Comparison of ENCODE assay signal across 8 cellular contexts in genomic region chr4:83231620-83232056, GRCh38. TPM values are rescaled to one million over a fixed set of nuclear protein-coding genes. Genes with fewer than 3 reads are reported as not detected.
DNase-seq lines count a peak whose midpoint lies in the region; ATAC-seq, FAIRE-seq and TF ChIP-seq lines count a peak whose summit lies in the region.

No MANE protein-coding gene starts in this region.

- H3K4me3 ChIP-seq in GM12878 (no peak overlapping the region), transverse colon (no peak overlapping the region)

- H3K36me3 ChIP-seq in GM12878 (ENCODE audit: control insufficient read depth in 2 of 2, insufficient read depth in 2 of 2, low read length in 1 of 2) (no peaks in the 10 kb centered on the region), transverse colon (no peaks in the 10 kb centered on the region)

- in situ Hi-C loops in GM12878 (cut with MboI) (no loop called here), transverse colon (cut with MboI; ENCODE audit: low pct_ligation_motif_present in 1 of 4, low pct_unique_long_range_greater_than_20kb in 1 of 4, low sequenced_read_pairs in 3 of 4) (no loop called here)

- H4K20me1 ChIP-seq in GM12878 (ENCODE audit: control insufficient read depth, insufficient read depth): no peaks in the 10 kb centered on the region

- POLR2A ChIA-PET in GM12878 (lab: Charles Lee): no interaction called here

- DNase-seq in Daoy (ENCODE audit: low read depth) (peak; percentile 16), GM12878 (ENCODE audit: low read depth, low spot score) (peak; percentile 88), transverse colon (no peak), cortex of kidney (lab: John Stamatoyannopoulos, UW) (no peak)
- no peak for DNase-seq in stimulated activated CD8-positive, alpha-beta memory T cell treated with anti-CD3 and anti-CD28 coated beads, Interleukin-4, amount 100 ng/mL, for 48 hours
- DNase-seq in stimulated activated CD4-positive, alpha-beta T cell treated with anti-CD3 and anti-CD28 coated beads, Interleukin-4, amount 100 ng/mL, for 1 hour: no peak

- SMC1A ChIA-PET in GM12878 (lab: Charles Lee; ENCODE audit: uncharacterized antibody, unreplicated experiment): interaction anchor here (0.6 to 1.1 kb wide), 3 partner anchors 10 to 121 kb away, joined by 3 to 5 read pairs (median 5); no protein-coding TSS in a partner anchor

- H3K27me3 ChIP-seq in GM12878 (replicated peaks in 1 of 2; ENCODE audit: control insufficient read depth in 2 of 2, insufficient read depth in 2 of 2, low read length in 1 of 2) (no peaks in the 10 kb centered on the region), transverse colon (no peaks in the 10 kb centered on the region)

- H3K27ac ChIP-seq in GM12878 (ENCODE audit: control insufficient read depth, insufficient read depth) (peak overlapping the region; percentile 4; the same call in 1 of the 2 replicates), transverse colon (no peak overlapping the region)

- no peak overlapping the region for H2AFZ ChIP-seq in GM12878 (ENCODE audit: control insufficient read depth, low read depth, low read length)

- FAIRE-seq in GM12878 (lab: Jason Lieb, UNC): peak; percentile 35

- H3K4me2 ChIP-seq in GM12878 (ENCODE audit: control insufficient read depth, insufficient read depth): peak overlapping the region; percentile 45

- no peak overlapping the region for H3K9ac ChIP-seq in GM12878 (ENCODE audit: control insufficient read depth, insufficient read depth, low read length)

- no peak for TF ChIP-seq CTCF in GM12878 (IDR thresholded peaks at IDR 0.05 in 2 of 3, conservative IDR thresholded peaks at IDR 0.05 in 1 of 3; ENCODE audit: control insufficient read depth in 2 of 3, extremely low read depth in 1 of 3, insufficient read depth in 1 of 3, low read depth in 3 of 3, low read length in 3 of 3)
- TF ChIP-seq CTCF in transverse colon (IDR thresholded peaks at IDR 0.05): no peak

- ATAC-seq in GM21381 (IDR thresholded peaks at IDR 0.05; ENCODE audit: unreplicated experiment) (peak; percentile 73), HG03575 (IDR thresholded peaks at IDR 0.05; ENCODE audit: extremely low read depth, insufficient number of reproducible peaks, low FRiP score, unreplicated experiment) (peak; percentile 56), GM12878 (peak; percentile 80)

- H3K9me3 ChIP-seq in GM12878 (replicated peaks; ENCODE audit: control insufficient read depth, insufficient read depth, low read length) (no peaks in the 10 kb centered on the region; the same call in 2 of the 3 replicates), transverse colon (no peaks in the 10 kb centered on the region)

- no TSS peak for BruUV-seq in GM12878 (replicated peaks; lab: Mats Ljungman, UMichigan)

- no peaks in the 10 kb centered on the region for H3K79me2 ChIP-seq in GM12878 (ENCODE audit: control insufficient read depth, insufficient read depth, low read length)

- H3K4me1 ChIP-seq in GM12878 (ENCODE audit: control insufficient read depth, insufficient read depth, low read length) (peaks cover 31% of the 10 kb centered on the region), transverse colon (peaks cover 0 to 23% (median 0%) of the 10 kb centered on the region in 4 donors)

- TF ChIP-seq RAD21 in GM12878 (IDR thresholded peaks at IDR 0.05; ENCODE audit: insufficient read depth, low read depth, low read length): no peak

- WGBS in GM12878 (ENCODE audit: insufficient coverage, insufficient replicate concordance, low lambda C conversion rate, missing lambda C conversion rate): 4% methylated on average over 1 of the region's 1 CpG
- WGBS in transverse colon (ENCODE audit: low coverage in 1 of 2), 2 donors: 53% methylated on average over 1 of the region's 1 CpG; no CpG with 5 or more reads in 1 of the 2 donors

- RAD21 ChIA-PET in GM12878 (lab: Charles Lee; ENCODE audit: unreplicated experiment): interaction anchor here (0.7 to 2.0 kb wide), 2 partner anchors 13 to 41 kb away, joined by 3 to 6 read pairs; no protein-coding TSS in a partner anchor

- intact Hi-C loops in GM12878 (cut with micrococcal nuclease; ENCODE audit: unreplicated experiment): loop anchor here (1.0 kb wide), 1 partner anchor 9 kb away; no protein-coding TSS in a partner anchor
- intact Hi-C loops in transverse colon (cut with DNase I; ENCODE audit: low total_unique reads): no loop called here

- CTCF ChIA-PET in GM12878 (lab: Yijun Ruan, JAX): interaction anchor here (1.0 kb wide), 1 partner anchor 13 kb away, joined by 7 read pairs; no protein-coding TSS in a partner anchor

- TF ChIP-seq EP300 in GM12878 (IDR thresholded peaks at IDR 0.05; ENCODE audit: borderline replicate concordance in 1 of 2, control insufficient read depth in 1 of 2, low read depth in 2 of 2, low read length in 2 of 2): peak in 1 of 2 experiments; percentile 58; a peak in 2 of 4 replicates
- no peak for TF ChIP-seq EP300 in transverse colon (IDR thresholded peaks at IDR 0.05; ENCODE audit: low read depth)

- TF ChIP-seq POLR2A in GM12878 (IDR thresholded peaks at IDR 0.05; ENCODE audit: low read depth, low read length) (no peak), transverse colon (IDR thresholded peaks at IDR 0.05) (no peak)

TF ChIP-seq in GM12878, 131 proteins besides CTCF, POLR2A, EP300 and RAD21 (continues in another document):
- no peak for TF ChIP-seq TAF1 (IDR thresholded peaks at IDR 0.05; ENCODE audit: borderline replicate concordance, low read depth, low read length)
- peak; percentile 67; the same call in 1 of the 2 replicates for TF ChIP-seq RELB (IDR thresholded peaks at IDR 0.05; ENCODE audit: low read depth)
- TF ChIP-seq HCFC1 (IDR thresholded peaks at IDR 0.05; ENCODE audit: low read length): no peak
- TF ChIP-seq EED (IDR thresholded peaks at IDR 0.05; ENCODE audit: low read depth): peak; percentile 96
- TF ChIP-seq RUNX3 (IDR thresholded peaks at IDR 0.05; ENCODE audit: low read length): peak; percentile 93
- peak; percentile 66 for TF ChIP-seq DPF2 (IDR thresholded peaks at IDR 0.05)
- TF ChIP-seq E2F8 (IDR thresholded peaks at IDR 0.05; ENCODE audit: low read depth, partially characterized antibody): no peak
- TF ChIP-seq NBN (IDR thresholded peaks at IDR 0.05): 0 out of 2 replicates have a peak, but pooled peaks have one; percentile 22
- no peak for TF ChIP-seq HDGF (IDR thresholded peaks at IDR 0.05)
- peak in 1 of 2 experiments; percentile 82; a peak in 1 of 4 replicates for TF ChIP-seq ETV6 (conservative IDR thresholded peaks at IDR 0.05 in 1 of 2, IDR thresholded peaks at IDR 0.05 in 1 of 2; ENCODE audit: borderline replicate concordance in 1 of 2, low read depth in 1 of 2)
- no peak for TF ChIP-seq ESRRA (IDR thresholded peaks at IDR 0.05; ENCODE audit: low read length)
- peak; percentile 78; the same call in 1 of the 2 replicates for TF ChIP-seq TBL1XR1 (IDR thresholded peaks at IDR 0.05; ENCODE audit: low read depth, low read length)

RNA-seq across cellular contexts. Expression of gene COQ2, which starts 53.0 kb away (rescaled TPM):
- total RNA-seq in Daoy (2014; rRNA removed; shearing (Covaris generic)): 12.4 and 12.5 TPM in 2 replicates
- 5.8 and 6.1 TPM in 2 replicates for total RNA-seq in GM12878 (2013; cell fraction: nucleolus; rRNA removed)
- total RNA-seq in GM12878 (2014; rRNA removed): 15.5 and 16.9 TPM in 2 replicates
- 19.0 and 20.5 TPM in 2 replicates for total RNA-seq in GM12878 (2014; rRNA removed; fragmentation: Illumina TruSeq; extraction: Trizol)
- 15.8 and 17.7 TPM in 2 replicates for total RNA-seq in GM12878 (2021)
- 2.1 TPM for polyA plus RNA-seq in GM12878 (2011; ENCODE audit: low read depth)
- polyA plus RNA-seq in GM12878 (2011; rRNA removed): 33.6 and 38.4 TPM in 2 replicates
- polyA plus RNA-seq in GM12878 (2011; cell fraction: cytosol; rRNA removed): 20.9 and 21.6 TPM in 2 replicates
- polyA plus RNA-seq in GM12878 (2011; cell fraction: nucleus; rRNA removed): 12.3 and 16.4 TPM in 2 replicates
- 3.5 and 5.3 TPM in 2 replicates for polyA plus RNA-seq in GM12878 (2012)
- polyA plus RNA-seq in GM12878 (2014; fragmentation: Illumina TruSeq; extraction: Trizol): 22.0 and 26.9 TPM in 2 replicates
- polyA plus RNA-seq in GM12878 (2014; fragmentation: Nextera tagmentation; extraction: Ambion mirVana): 10 to 100 TPM in 1 of 2 experiments, 1 to 10 TPM in 1; 5.0 to 11.2 TPM
- polyA plus RNA-seq in GM12878 (2014; rRNA removed): 17.1 and 17.5 TPM in 2 replicates
- polyA plus RNA-seq in GM12878 (2016; fragmentation: Nextera tagmentation; extraction: Ambion mirVana): 10 to 100 TPM; 43.1 to 46.7 TPM
- 20.9 and 21.5 TPM in 2 replicates for polyA minus RNA-seq in GM12878 (2011; rRNA and poly(A)+ RNA removed)
- 10.8 and 11.2 TPM in 2 replicates for polyA minus RNA-seq in GM12878 (2011; cell fraction: cytosol; rRNA and poly(A)+ RNA removed)
- polyA minus RNA-seq in GM12878 (2011; cell fraction: nucleus; rRNA and poly(A)+ RNA removed): 10.2 and 19.6 TPM in 2 replicates
- total RNA-seq in transverse colon: 10 to 100 TPM in 3 of 4 donors, under 1 TPM in 1; 0.75 to 14.4 (median 12.2) TPM

Comparison
In these comparisons a context has a peak if more than half of its experiments do, and no peak if none do; other contexts are left out.
1. DNase-seq: peak in Daoy (single experiment) and GM12878 (single experiment); none in transverse colon (single experiment), stimulated activated CD8-positive, alpha-beta memory T cell treated with anti-CD3 and anti-CD28 coated beads, Interleukin-4, amount 100 ng/mL, for 48 hours (single experiment), cortex of kidney (single experiment) and stimulated activated CD4-positive, alpha-beta T cell treated with anti-CD3 and anti-CD28 coated beads, Interleukin-4, amount 100 ng/mL, for 1 hour (single experiment).
2. Peak in every context shown above with its lines, with median percentiles within 50 percentile points of each other: ATAC-seq.